ENCODE assay signal across 1 cellular context in the genomic region with DNA sequence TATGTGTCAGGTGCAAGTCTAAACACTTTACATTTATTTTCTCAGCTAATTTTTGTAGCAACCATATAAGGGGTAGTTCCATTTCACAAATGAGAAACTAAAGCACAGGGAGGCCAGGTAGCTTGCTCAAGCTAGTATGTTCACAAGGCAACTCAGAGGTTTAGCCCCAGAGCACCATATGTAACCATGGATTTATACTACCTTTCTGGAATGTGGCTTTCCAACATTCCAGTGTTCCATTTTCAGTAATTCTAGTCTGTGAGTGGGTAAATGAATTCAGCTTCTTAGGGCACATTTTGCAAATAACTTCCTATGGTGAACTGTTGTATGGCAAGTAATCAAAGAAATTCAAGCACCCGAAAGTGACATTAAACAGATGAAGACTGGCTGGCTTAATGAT.
TF ChIP-seq lines count a peak whose summit lies in the region.

No MANE protein-coding gene starts in this region.

TF ChIP-seq in SK-N-SH, 30 proteins besides CTCF, POLR2A, EP300 and RAD21 (continued from another document):
- TF ChIP-seq, protein P1, sequence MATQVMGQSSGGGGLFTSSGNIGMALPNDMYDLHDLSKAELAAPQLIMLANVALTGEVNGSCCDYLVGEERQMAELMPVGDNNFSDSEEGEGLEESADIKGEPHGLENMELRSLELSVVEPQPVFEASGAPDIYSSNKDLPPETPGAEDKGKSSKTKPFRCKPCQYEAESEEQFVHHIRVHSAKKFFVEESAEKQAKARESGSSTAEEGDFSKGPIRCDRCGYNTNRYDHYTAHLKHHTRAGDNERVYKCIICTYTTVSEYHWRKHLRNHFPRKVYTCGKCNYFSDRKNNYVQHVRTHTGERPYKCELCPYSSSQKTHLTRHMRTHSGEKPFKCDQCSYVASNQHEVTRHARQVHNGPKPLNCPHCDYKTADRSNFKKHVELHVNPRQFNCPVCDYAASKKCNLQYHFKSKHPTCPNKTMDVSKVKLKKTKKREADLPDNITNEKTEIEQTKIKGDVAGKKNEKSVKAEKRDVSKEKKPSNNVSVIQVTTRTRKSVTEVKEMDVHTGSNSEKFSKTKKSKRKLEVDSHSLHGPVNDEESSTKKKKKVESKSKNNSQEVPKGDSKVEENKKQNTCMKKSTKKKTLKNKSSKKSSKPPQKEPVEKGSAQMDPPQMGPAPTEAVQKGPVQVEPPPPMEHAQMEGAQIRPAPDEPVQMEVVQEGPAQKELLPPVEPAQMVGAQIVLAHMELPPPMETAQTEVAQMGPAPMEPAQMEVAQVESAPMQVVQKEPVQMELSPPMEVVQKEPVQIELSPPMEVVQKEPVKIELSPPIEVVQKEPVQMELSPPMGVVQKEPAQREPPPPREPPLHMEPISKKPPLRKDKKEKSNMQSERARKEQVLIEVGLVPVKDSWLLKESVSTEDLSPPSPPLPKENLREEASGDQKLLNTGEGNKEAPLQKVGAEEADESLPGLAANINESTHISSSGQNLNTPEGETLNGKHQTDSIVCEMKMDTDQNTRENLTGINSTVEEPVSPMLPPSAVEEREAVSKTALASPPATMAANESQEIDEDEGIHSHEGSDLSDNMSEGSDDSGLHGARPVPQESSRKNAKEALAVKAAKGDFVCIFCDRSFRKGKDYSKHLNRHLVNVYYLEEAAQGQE (IDR thresholded peaks at IDR 0.05; ENCODE audit: low read depth, low read length): no peak
